In the genomic region with DNA sequence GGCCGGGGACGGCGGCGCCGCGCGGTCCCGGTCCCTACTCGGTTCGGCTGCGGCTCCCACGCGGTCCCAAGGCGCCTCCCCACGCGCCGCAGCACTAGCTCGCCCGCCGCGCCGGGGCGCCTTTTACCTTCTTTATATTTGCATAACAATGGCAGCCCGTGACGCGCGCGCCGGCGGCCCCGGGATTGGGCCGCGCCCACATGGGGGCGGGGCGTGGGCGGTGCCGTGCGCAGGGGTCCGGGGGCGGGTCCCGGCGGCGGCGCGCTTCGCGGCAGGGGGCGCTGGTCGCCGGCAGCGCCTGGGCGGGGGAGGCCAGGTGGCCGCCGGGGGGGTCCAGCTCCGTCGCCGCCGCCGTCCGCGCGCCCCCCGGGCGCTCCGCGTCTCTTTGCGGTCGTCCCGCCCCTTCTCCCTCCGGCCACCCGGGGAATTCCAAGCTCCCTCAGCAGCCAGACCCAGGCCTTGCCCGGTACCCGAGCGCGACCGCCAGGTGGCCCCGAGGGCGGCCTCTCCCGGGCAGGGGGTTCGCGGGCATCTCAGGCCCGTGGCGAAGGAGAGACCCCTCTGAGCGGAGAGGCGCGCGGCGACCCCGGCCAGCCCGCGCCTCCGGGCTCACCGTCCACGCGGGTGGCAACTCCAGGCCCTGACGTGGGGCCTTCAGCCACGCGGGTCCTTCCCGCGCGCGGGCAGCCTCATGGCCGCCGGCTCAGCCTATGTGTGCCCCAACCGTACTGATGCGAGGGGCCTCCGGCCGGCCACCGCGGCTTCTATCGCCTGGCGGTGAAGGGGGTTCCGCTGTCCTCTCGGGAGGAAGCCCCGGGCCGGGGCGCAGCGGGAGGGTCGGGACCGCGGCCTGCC, we compare ENCODE assay signal across 1 cellular context.
TF ChIP-seq lines count a peak whose summit lies in the region.

A gene with protein sequence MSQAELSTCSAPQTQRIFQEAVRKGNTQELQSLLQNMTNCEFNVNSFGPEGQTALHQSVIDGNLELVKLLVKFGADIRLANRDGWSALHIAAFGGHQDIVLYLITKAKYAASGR (minus strand): TSS at position 96 of the 855 bp plus-strand sequence. CDS start 343 bp downstream, outside the sequence.

TF ChIP-seq in K562, 482 proteins besides CTCF, POLR2A, EP300 and RAD21 (continued from another document and continues in another):
- TF ChIP-seq, protein P1, sequence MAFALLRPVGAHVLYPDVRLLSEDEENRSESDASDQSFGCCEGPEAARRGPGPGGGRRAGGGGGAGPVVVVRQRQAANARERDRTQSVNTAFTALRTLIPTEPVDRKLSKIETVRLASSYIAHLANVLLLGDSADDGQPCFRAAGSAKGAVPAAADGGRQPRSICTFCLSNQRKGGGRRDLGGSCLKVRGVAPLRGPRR (CRISPR knock-in tag; IDR thresholded peaks at IDR 0.05): no peak
- TF ChIP-seq ZNF23 (CRISPR knock-in tag; IDR thresholded peaks at IDR 0.05) (no peak), RBM25 (IDR thresholded peaks at IDR 0.05; ENCODE audit: low read depth, low read length, severe bottlenecking) (no peak), RBM22 (IDR thresholded peaks at IDR 0.05; ENCODE audit: low read depth, low read length, poor library complexity, severe bottlenecking) (peak; percentile 78), CBFA2T3 (IDR thresholded peaks at IDR 0.05) (no peak), MEF2A (IDR thresholded peaks at IDR 0.05; ENCODE audit: control insufficient read depth, low read depth, low read length) (no peak), SPI1 (IDR thresholded peaks at IDR 0.05; ENCODE audit: borderline replicate concordance, low read depth, low read length) (no peak), SREBF2 (CRISPR knock-in tag; IDR thresholded peaks at IDR 0.05) (no peak), RHOXF2B (CRISPR knock-in tag; conservative IDR thresholded peaks at IDR 0.05) (no peak), ZNF707 (CRISPR knock-in tag; conservative IDR thresholded peaks at IDR 0.05) (no peak), PURB (CRISPR knock-in tag; IDR thresholded peaks at IDR 0.05; ENCODE audit: low read depth) (no peak), TRIM28 (IDR thresholded peaks at IDR 0.05) (no peak), DDX20 (tag; IDR thresholded peaks at IDR 0.05; ENCODE audit: low read depth) (no peak), SMARCE1 (IDR thresholded peaks at IDR 0.05) (no peak), ZNF717 (CRISPR knock-in tag; IDR thresholded peaks at IDR 0.05) (no peak), CBFA2T2 (conservative IDR thresholded peaks at IDR 0.05) (no peak), MECOM (CRISPR knock-in tag; IDR thresholded peaks at IDR 0.05) (no peak), SRF (CRISPR knock-in tag; IDR thresholded peaks at IDR 0.05) (no peak), SMAD4 (CRISPR knock-in tag; conservative IDR thresholded peaks at IDR 0.05) (peak; percentile 63; the same call in 1 of the 2 replicates), TCFL5 (CRISPR knock-in tag; conservative IDR thresholded peaks at IDR 0.05) (no peak), ELF4 (CRISPR knock-in tag; IDR thresholded peaks at IDR 0.05) (no peak), ATF7 (IDR thresholded peaks at IDR 0.05) (0 out of 2 replicates have a peak, but pooled peaks have one; percentile 14), ZBTB8A (IDR thresholded peaks at IDR 0.05; ENCODE audit: partially characterized antibody) (no peak)
- TF ChIP-seq, protein P2, sequence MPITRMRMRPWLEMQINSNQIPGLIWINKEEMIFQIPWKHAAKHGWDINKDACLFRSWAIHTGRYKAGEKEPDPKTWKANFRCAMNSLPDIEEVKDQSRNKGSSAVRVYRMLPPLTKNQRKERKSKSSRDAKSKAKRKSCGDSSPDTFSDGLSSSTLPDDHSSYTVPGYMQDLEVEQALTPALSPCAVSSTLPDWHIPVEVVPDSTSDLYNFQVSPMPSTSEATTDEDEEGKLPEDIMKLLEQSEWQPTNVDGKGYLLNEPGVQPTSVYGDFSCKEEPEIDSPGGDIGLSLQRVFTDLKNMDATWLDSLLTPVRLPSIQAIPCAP (CRISPR knock-in tag; IDR thresholded peaks at IDR 0.05; ENCODE audit: borderline replicate concordance): peak; percentile 85; the same call in 1 of the 2 replicates
- TF ChIP-seq, protein P3, sequence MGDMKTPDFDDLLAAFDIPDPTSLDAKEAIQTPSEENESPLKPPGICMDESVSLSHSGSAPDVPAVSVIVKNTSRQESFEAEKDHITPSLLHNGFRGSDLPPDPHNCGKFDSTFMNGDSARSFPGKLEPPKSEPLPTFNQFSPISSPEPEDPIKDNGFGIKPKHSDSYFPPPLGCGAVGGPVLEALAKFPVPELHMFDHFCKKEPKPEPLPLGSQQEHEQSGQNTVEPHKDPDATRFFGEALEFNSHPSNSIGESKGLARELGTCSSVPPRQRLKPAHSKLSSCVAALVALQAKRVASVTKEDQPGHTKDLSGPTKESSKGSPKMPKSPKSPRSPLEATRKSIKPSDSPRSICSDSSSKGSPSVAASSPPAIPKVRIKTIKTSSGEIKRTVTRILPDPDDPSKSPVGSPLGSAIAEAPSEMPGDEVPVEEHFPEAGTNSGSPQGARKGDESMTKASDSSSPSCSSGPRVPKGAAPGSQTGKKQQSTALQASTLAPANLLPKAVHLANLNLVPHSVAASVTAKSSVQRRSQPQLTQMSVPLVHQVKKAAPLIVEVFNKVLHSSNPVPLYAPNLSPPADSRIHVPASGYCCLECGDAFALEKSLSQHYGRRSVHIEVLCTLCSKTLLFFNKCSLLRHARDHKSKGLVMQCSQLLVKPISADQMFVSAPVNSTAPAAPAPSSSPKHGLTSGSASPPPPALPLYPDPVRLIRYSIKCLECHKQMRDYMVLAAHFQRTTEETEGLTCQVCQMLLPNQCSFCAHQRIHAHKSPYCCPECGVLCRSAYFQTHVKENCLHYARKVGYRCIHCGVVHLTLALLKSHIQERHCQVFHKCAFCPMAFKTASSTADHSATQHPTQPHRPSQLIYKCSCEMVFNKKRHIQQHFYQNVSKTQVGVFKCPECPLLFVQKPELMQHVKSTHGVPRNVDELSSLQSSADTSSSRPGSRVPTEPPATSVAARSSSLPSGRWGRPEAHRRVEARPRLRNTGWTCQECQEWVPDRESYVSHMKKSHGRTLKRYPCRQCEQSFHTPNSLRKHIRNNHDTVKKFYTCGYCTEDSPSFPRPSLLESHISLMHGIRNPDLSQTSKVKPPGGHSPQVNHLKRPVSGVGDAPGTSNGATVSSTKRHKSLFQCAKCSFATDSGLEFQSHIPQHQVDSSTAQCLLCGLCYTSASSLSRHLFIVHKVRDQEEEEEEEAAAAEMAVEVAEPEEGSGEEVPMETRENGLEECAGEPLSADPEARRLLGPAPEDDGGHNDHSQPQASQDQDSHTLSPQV (IDR thresholded peaks at IDR 0.05): peak; percentile 85
- TF ChIP-seq, protein P4, sequence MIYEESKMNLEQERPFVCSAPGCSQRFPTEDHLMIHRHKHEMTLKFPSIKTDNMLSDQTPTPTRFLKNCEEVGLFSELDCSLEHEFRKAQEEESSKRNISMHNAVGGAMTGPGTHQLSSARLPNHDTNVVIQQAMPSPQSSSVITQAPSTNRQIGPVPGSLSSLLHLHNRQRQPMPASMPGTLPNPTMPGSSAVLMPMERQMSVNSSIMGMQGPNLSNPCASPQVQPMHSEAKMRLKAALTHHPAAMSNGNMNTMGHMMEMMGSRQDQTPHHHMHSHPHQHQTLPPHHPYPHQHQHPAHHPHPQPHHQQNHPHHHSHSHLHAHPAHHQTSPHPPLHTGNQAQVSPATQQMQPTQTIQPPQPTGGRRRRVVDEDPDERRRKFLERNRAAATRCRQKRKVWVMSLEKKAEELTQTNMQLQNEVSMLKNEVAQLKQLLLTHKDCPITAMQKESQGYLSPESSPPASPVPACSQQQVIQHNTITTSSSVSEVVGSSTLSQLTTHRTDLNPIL (CRISPR knock-in tag; IDR thresholded peaks at IDR 0.05): no peak
- TF ChIP-seq, protein P5, sequence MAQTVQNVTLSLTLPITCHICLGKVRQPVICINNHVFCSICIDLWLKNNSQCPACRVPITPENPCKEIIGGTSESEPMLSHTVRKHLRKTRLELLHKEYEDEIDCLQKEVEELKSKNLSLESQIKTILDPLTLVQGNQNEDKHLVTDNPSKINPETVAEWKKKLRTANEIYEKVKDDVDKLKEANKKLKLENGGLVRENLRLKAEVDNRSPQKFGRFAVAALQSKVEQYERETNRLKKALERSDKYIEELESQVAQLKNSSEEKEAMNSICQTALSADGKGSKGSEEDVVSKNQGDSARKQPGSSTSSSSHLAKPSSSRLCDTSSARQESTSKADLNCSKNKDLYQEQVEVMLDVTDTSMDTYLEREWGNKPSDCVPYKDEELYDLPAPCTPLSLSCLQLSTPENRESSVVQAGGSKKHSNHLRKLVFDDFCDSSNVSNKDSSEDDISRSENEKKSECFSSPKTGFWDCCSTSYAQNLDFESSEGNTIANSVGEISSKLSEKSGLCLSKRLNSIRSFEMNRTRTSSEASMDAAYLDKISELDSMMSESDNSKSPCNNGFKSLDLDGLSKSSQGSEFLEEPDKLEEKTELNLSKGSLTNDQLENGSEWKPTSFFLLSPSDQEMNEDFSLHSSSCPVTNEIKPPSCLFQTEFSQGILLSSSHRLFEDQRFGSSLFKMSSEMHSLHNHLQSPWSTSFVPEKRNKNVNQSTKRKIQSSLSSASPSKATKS (CRISPR knock-in tag; IDR thresholded peaks at IDR 0.05): no peak
- TF ChIP-seq, protein P6, sequence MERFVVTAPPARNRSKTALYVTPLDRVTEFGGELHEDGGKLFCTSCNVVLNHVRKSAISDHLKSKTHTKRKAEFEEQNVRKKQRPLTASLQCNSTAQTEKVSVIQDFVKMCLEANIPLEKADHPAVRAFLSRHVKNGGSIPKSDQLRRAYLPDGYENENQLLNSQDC (CRISPR knock-in tag; IDR thresholded peaks at IDR 0.05): no peak
- TF ChIP-seq, protein P7, sequence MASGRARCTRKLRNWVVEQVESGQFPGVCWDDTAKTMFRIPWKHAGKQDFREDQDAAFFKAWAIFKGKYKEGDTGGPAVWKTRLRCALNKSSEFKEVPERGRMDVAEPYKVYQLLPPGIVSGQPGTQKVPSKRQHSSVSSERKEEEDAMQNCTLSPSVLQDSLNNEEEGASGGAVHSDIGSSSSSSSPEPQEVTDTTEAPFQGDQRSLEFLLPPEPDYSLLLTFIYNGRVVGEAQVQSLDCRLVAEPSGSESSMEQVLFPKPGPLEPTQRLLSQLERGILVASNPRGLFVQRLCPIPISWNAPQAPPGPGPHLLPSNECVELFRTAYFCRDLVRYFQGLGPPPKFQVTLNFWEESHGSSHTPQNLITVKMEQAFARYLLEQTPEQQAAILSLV (tag; IDR thresholded peaks at IDR 0.05): no peak
- TF ChIP-seq, protein P8, sequence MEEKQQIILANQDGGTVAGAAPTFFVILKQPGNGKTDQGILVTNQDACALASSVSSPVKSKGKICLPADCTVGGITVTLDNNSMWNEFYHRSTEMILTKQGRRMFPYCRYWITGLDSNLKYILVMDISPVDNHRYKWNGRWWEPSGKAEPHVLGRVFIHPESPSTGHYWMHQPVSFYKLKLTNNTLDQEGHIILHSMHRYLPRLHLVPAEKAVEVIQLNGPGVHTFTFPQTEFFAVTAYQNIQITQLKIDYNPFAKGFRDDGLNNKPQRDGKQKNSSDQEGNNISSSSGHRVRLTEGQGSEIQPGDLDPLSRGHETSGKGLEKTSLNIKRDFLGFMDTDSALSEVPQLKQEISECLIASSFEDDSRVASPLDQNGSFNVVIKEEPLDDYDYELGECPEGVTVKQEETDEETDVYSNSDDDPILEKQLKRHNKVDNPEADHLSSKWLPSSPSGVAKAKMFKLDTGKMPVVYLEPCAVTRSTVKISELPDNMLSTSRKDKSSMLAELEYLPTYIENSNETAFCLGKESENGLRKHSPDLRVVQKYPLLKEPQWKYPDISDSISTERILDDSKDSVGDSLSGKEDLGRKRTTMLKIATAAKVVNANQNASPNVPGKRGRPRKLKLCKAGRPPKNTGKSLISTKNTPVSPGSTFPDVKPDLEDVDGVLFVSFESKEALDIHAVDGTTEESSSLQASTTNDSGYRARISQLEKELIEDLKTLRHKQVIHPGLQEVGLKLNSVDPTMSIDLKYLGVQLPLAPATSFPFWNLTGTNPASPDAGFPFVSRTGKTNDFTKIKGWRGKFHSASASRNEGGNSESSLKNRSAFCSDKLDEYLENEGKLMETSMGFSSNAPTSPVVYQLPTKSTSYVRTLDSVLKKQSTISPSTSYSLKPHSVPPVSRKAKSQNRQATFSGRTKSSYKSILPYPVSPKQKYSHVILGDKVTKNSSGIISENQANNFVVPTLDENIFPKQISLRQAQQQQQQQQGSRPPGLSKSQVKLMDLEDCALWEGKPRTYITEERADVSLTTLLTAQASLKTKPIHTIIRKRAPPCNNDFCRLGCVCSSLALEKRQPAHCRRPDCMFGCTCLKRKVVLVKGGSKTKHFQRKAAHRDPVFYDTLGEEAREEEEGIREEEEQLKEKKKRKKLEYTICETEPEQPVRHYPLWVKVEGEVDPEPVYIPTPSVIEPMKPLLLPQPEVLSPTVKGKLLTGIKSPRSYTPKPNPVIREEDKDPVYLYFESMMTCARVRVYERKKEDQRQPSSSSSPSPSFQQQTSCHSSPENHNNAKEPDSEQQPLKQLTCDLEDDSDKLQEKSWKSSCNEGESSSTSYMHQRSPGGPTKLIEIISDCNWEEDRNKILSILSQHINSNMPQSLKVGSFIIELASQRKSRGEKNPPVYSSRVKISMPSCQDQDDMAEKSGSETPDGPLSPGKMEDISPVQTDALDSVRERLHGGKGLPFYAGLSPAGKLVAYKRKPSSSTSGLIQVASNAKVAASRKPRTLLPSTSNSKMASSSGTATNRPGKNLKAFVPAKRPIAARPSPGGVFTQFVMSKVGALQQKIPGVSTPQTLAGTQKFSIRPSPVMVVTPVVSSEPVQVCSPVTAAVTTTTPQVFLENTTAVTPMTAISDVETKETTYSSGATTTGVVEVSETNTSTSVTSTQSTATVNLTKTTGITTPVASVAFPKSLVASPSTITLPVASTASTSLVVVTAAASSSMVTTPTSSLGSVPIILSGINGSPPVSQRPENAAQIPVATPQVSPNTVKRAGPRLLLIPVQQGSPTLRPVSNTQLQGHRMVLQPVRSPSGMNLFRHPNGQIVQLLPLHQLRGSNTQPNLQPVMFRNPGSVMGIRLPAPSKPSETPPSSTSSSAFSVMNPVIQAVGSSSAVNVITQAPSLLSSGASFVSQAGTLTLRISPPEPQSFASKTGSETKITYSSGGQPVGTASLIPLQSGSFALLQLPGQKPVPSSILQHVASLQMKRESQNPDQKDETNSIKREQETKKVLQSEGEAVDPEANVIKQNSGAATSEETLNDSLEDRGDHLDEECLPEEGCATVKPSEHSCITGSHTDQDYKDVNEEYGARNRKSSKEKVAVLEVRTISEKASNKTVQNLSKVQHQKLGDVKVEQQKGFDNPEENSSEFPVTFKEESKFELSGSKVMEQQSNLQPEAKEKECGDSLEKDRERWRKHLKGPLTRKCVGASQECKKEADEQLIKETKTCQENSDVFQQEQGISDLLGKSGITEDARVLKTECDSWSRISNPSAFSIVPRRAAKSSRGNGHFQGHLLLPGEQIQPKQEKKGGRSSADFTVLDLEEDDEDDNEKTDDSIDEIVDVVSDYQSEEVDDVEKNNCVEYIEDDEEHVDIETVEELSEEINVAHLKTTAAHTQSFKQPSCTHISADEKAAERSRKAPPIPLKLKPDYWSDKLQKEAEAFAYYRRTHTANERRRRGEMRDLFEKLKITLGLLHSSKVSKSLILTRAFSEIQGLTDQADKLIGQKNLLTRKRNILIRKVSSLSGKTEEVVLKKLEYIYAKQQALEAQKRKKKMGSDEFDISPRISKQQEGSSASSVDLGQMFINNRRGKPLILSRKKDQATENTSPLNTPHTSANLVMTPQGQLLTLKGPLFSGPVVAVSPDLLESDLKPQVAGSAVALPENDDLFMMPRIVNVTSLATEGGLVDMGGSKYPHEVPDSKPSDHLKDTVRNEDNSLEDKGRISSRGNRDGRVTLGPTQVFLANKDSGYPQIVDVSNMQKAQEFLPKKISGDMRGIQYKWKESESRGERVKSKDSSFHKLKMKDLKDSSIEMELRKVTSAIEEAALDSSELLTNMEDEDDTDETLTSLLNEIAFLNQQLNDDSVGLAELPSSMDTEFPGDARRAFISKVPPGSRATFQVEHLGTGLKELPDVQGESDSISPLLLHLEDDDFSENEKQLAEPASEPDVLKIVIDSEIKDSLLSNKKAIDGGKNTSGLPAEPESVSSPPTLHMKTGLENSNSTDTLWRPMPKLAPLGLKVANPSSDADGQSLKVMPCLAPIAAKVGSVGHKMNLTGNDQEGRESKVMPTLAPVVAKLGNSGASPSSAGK (IDR thresholded peaks at IDR 0.05): peak; percentile 94; the same call in 1 of the 2 replicates
